In the genomic region with DNA sequence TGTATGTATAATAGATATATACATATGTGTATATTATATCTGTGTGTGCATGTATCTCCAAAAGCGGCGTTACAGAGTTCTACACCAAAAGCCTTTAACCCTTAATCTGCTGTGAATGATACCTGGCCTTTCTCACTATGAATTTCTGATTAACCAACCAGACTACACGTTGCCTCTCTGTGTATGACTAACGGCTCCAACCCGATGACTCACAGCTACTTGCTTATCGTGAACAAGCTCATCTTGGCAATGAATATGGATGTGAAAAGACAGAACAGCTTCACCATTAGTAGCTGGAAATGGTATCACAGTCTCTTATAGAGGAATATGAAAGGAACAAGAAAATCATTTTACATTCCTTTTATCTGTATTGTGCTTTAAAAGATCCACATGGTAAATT, we compare ENCODE assay signal across 10 cellular contexts. TPM values are rescaled to one million over a fixed set of nuclear protein-coding genes. Genes with fewer than 3 reads are reported as not detected.
DNase-seq lines count a peak whose midpoint lies in the region; ATAC-seq and TF ChIP-seq lines count a peak whose summit lies in the region.
"Had no signal": no experiment of that assay in that cellular context is flagged by ENCODE, and none has a peak within 500 bp of the region (broad histone marks: within the 10 kb centered on the region; RNA-seq: fewer than 3 reads in every experiment).

No MANE protein-coding gene starts in this region.

- 9% methylated on average over 6 of the region's 6 CpGs for WGBS in smooth muscle cell (ENCODE audit: low lambda C conversion rate)

- no peak for TF ChIP-seq POLR2A in HCT116 (IDR thresholded peaks at IDR 0.05; ENCODE audit: borderline replicate concordance, extremely low read depth, insufficient read depth, insufficient read length)

- no peak for TF ChIP-seq RAD21 in HCT116 (IDR thresholded peaks at IDR 0.05; ENCODE audit: low read depth)

- no peaks in the 10 kb centered on the region for H3K4me1 Mint-ChIP-seq in activated naive CD8-positive, alpha-beta T cell treated with anti-CD3 and anti-CD28 coated beads, Interleukin-2, amount 50 U/mL, for 24 hours

- H3K4me2 ChIP-seq in HCT116 (ENCODE audit: low read length) (no peak overlapping the region; the same call in 1 of the 2 replicates), smooth muscle cell (peak overlapping the region; percentile 9)

- H3K4me3 ChIP-seq in HCT116 (replicated peaks in 1 of 2; ENCODE audit: low read depth in 1 of 2, low read length in 2 of 2) (no peak overlapping the region), RWPE2 (ENCODE audit: severe bottlenecking) (no peak overlapping the region), smooth muscle cell (no peak overlapping the region)

- TF ChIP-seq CTCF in HCT116 (IDR thresholded peaks at IDR 0.05 in 2 of 3, conservative IDR thresholded peaks at IDR 0.05 in 1 of 3; ENCODE audit: borderline replicate concordance in 1 of 3, insufficient read depth in 1 of 3, low read depth in 2 of 3, low read length in 2 of 3), result no peak
- TF ChIP-seq CTCF in RWPE2 (IDR thresholded peaks at IDR 0.05; ENCODE audit: poor library complexity, severe bottlenecking), result no peak
- no peak for TF ChIP-seq CTCF in foreskin keratinocyte (conservative IDR thresholded peaks at IDR 0.05)
- TF ChIP-seq CTCF in smooth muscle cell (IDR thresholded peaks at IDR 0.05; ENCODE audit: borderline replicate concordance, insufficient read depth, poor library complexity, severe bottlenecking), result no peak

- H3K27ac Mint-ChIP-seq in activated naive CD8-positive, alpha-beta T cell treated with anti-CD3 and anti-CD28 coated beads, Interleukin-2, amount 50 U/mL, for 24 hours, result no peak overlapping the region
- H3K27ac Mint-ChIP-seq: progenitor cell of endocrine pancreas had no signal

- no peaks in the 10 kb centered on the region for H3K79me2 ChIP-seq in HCT116 (ENCODE audit: insufficient read depth, low read length)
- H3K79me2 ChIP-seq in smooth muscle cell (ENCODE audit: low read depth), result no peaks in the 10 kb centered on the region

- H3K27ac ChIP-seq in HCT116 (ENCODE audit: low read depth, low read length), result no peak overlapping the region
- no peak overlapping the region for H3K27ac ChIP-seq in RWPE2 (ENCODE audit: poor library complexity, severe bottlenecking)
- no peak overlapping the region for H3K27ac ChIP-seq in foreskin keratinocyte
- H3K27ac ChIP-seq in smooth muscle cell (ENCODE audit: low read depth), result no peak overlapping the region

- H3K9me2 ChIP-seq in HCT116 (ENCODE audit: insufficient read depth), result no peaks in the 10 kb centered on the region

- peaks cover 6% of the 10 kb centered on the region for H3F3A ChIP-seq in smooth muscle cell (ENCODE audit: low read depth)

- H3K9me3 ChIP-seq in HCT116 (ENCODE audit: control insufficient read depth in 1 of 2, insufficient read depth in 1 of 2, low read depth in 1 of 2, low read length in 2 of 2), result no peaks in the 10 kb centered on the region
- peaks cover 2% of the 10 kb centered on the region for H3K9me3 ChIP-seq in RWPE2 (ENCODE audit: severe bottlenecking)
- H3K9me3 ChIP-seq in smooth muscle cell (replicated peaks; ENCODE audit: low read depth), result no peaks in the 10 kb centered on the region

- H3K4me1 ChIP-seq in HCT116 (ENCODE audit: control insufficient read depth in 1 of 2, insufficient read depth in 2 of 2, low read length in 2 of 2) (peaks cover 0 to 6% of the 10 kb centered on the region in 2 experiments; a peak in 1 of 4 replicates), RWPE2 (ENCODE audit: insufficient read depth, poor library complexity, severe bottlenecking) (no peaks in the 10 kb centered on the region), foreskin keratinocyte (no peaks in the 10 kb centered on the region), smooth muscle cell (ENCODE audit: low read depth) (peaks cover 5% of the 10 kb centered on the region)

- H3K36me3 Mint-ChIP-seq in activated naive CD8-positive, alpha-beta T cell treated with anti-CD3 and anti-CD28 coated beads, Interleukin-2, amount 50 U/mL, for 24 hours (ENCODE audit: low read depth), result no peaks in the 10 kb centered on the region

- no peak overlapping the region for H3K9ac ChIP-seq in HCT116 (ENCODE audit: low read length)
- H3K9ac ChIP-seq in smooth muscle cell (ENCODE audit: low read depth), result no peak overlapping the region

- H3K27me3 ChIP-seq in HCT116 (ENCODE audit: insufficient read depth, low read length) (peaks cover 65% of the 10 kb centered on the region), RWPE2 (ENCODE audit: insufficient read depth, poor library complexity, severe bottlenecking) (no peaks in the 10 kb centered on the region), foreskin keratinocyte (peaks cover 4% of the 10 kb centered on the region), smooth muscle cell (ENCODE audit: low read depth) (no peaks in the 10 kb centered on the region)

- no peak for DNase-seq in HCT116 (ENCODE audit: low read depth, low spot score)
- DNase-seq in RWPE2 (ENCODE audit: low spot score), result no peak
- DNase-seq in foreskin keratinocyte, result peak; percentile 54 to 72
- no peak for DNase-seq in smooth muscle cell (lab: John Stamatoyannopoulos, UW; ENCODE audit: unreplicated experiment)
- no peak for DNase-seq in activated naive CD8-positive, alpha-beta T cell treated with anti-CD3 and anti-CD28 coated beads, Interleukin-2, amount 50 U/mL, for 24 hours
- DNase-seq: activated CD8-positive, alpha-beta memory T cell treated with anti-CD3 and anti-CD28 coated beads, Interleukin-2, amount 50 U/mL, for 4 hours; NCI-H2227 treated with DMSO at 0.1 percent for 48 hours had no signal

- H2AFZ ChIP-seq in HCT116 (ENCODE audit: low read depth, low read length, poor library complexity, severe bottlenecking) (no peak overlapping the region), smooth muscle cell (ENCODE audit: low read depth) (peak overlapping the region; percentile 3)

- RAD21 ChIA-PET in HCT116 (lab: Charles Lee; ENCODE audit: low non-redundant PET in 1 of 2, low total read pairs in 2 of 2, uncharacterized antibody in 2 of 2, unreplicated experiment in 2 of 2), result no interaction called here

- BruUV-seq in HCT116 (replicated peaks; lab: Mats Ljungman, UMichigan), result no TSS peak

- ATAC-seq in HCT116 (peak; percentile 63), RWPE2 (ENCODE audit: low read depth) (peak; percentile 94), foreskin keratinocyte (peak; percentile 99), GM21390 (IDR thresholded peaks at IDR 0.05; ENCODE audit: unreplicated experiment) (no peak), GM19023 (IDR thresholded peaks at IDR 0.05; ENCODE audit: unreplicated experiment) (no peak)
- no peak for ATAC-seq in activated naive CD8-positive, alpha-beta T cell treated with anti-CD3 and anti-CD28 coated beads, Interleukin-2, amount 50 U/mL, for 24 hours

- peaks cover 9% of the 10 kb centered on the region for H3K9me3 Mint-ChIP-seq in activated naive CD8-positive, alpha-beta T cell treated with anti-CD3 and anti-CD28 coated beads, Interleukin-2, amount 50 U/mL, for 24 hours

- CTCF ChIA-PET in HCT116 (lab: Charles Lee), result no interaction called here

- H4K20me1 ChIP-seq in HCT116 (ENCODE audit: insufficient read depth) (no peaks in the 10 kb centered on the region), smooth muscle cell (ENCODE audit: low read depth) (no peaks in the 10 kb centered on the region)

- intact Hi-C loops in HCT116 (cut with micrococcal nuclease), result no loop called here

- POLR2A ChIA-PET in HCT116 (lab: Charles Lee), result no interaction called here

- H3K4me3 Mint-ChIP-seq in activated naive CD8-positive, alpha-beta T cell treated with anti-CD3 and anti-CD28 coated beads, Interleukin-2, amount 50 U/mL, for 24 hours, result no peak overlapping the region

- H3K36me3 ChIP-seq in HCT116 (ENCODE audit: control insufficient read depth in 1 of 2, insufficient read depth in 2 of 2, low read length in 2 of 2) (no peaks in the 10 kb centered on the region), RWPE2 (ENCODE audit: low read depth) (no peaks in the 10 kb centered on the region), smooth muscle cell (ENCODE audit: low read depth) (no peaks in the 10 kb centered on the region)

- H3K27me3 Mint-ChIP-seq in activated naive CD8-positive, alpha-beta T cell treated with anti-CD3 and anti-CD28 coated beads, Interleukin-2, amount 50 U/mL, for 24 hours, result peaks cover 3% of the 10 kb centered on the region

TF ChIP-seq in HCT116, 20 proteins besides CTCF, POLR2A, EP300 and RAD21:
- TF ChIP-seq TCF7L2 (IDR thresholded peaks at IDR 0.05; ENCODE audit: borderline replicate concordance, extremely low read depth, insufficient read depth, insufficient read length), result no peak
- 0 out of 2 replicates have a peak, but pooled peaks have one; percentile 25 for TF ChIP-seq FOSL1 (IDR thresholded peaks at IDR 0.05; ENCODE audit: low read depth)

RNA-seq across cellular contexts. Expression of gene ARHGAP44, which starts 23.8 kb away (rescaled TPM):
- total RNA-seq in HCT116 (2021; ENCODE audit: unreplicated experiment) (7.3 TPM), foreskin keratinocyte (2.8 and 3.0 TPM in 2 replicates), smooth muscle cell (1.3 and 1.8 TPM in 2 replicates)
- polyA plus RNA-seq in HCT116 (2012), result 3.3 and 3.9 TPM in 2 replicates
- polyA plus RNA-seq in foreskin keratinocyte (1.6 and 1.7 TPM in 2 replicates), smooth muscle cell (2.0 and 3.2 TPM in 2 replicates)

Comparison
In these comparisons a context has a peak if more than half of its experiments do, and no peak if none do; other contexts are left out.
1. ATAC-seq: peak in HCT116 (single experiment), RWPE2 (single experiment) and foreskin keratinocyte (single experiment); none in activated naive CD8-positive, alpha-beta T cell treated with anti-CD3 and anti-CD28 coated beads, Interleukin-2, amount 50 U/mL, for 24 hours (single experiment), GM21390 (single experiment) and GM19023 (single experiment).
2. DNase-seq: peak in foreskin keratinocyte (2 of 2); none in HCT116 (single experiment), RWPE2 (single experiment), smooth muscle cell (single experiment) and activated naive CD8-positive, alpha-beta T cell treated with anti-CD3 and anti-CD28 coated beads, Interleukin-2, amount 50 U/mL, for 24 hours (single experiment).